19 cellular contexts compared by ENCODE assay signal in genomic region chr11:1654388-1655167, GRCh38. TPM values are rescaled to one million over a fixed set of nuclear protein-coding genes. Genes with fewer than 3 reads are reported as not detected.
DNase-seq lines count a peak whose midpoint lies in the region; ATAC-seq, FAIRE-seq and TF ChIP-seq lines count a peak whose summit lies in the region.
"Had no signal": no experiment of that assay in that cellular context is flagged by ENCODE, and none has a peak within 500 bp of the region (broad histone marks: within the 10 kb centered on the region; RNA-seq: fewer than 3 reads in every experiment).

No MANE protein-coding gene starts in this region.

- TF ChIP-seq POLR2A in GM12892 (IDR thresholded peaks at IDR 0.05; ENCODE audit: low read depth, low read length): no peak

- no peak for DNase-seq in GM12892 (ENCODE audit: insufficient read length)
- DNase-seq in UCSD-AML1 (lab: John Stamatoyannopoulos, UW; ENCODE audit: unreplicated experiment): peak; percentile 86
- peak; percentile 52 for DNase-seq in islet precursor cell
- DNase-seq in sciatic nerve (ENCODE audit: low spot score): peak; percentile 51
- no peak for DNase-seq in H4 (ENCODE audit: low spot score)
- DNase-seq in NCI-H2107 (lab: John Stamatoyannopoulos, UW): no peak
- no peak for DNase-seq in NCI-H2196 treated with DMSO at 0.1 percent for 48 hours (lab: John Stamatoyannopoulos, UW; ENCODE audit: unreplicated experiment)
- DNase-seq: activated CD8-positive, alpha-beta T cell treated with anti-CD3 and anti-CD28 coated beads for 36 hours; activated T-cell treated with anti-CD3 and anti-CD28 coated beads, Interleukin-2, amount 50 U/mL, for 24 hours; body of pancreas; hypothalamus; NCI-H1048; NCI-H2029 treated with DMSO at 0.1 percent for 48 hours; NCI-H510A treated with DMSO at 0.1 percent for 48 hours; retina; WERI-Rb-1 had no signal

- no peak for ATAC-seq in sciatic nerve
- ATAC-seq: activated CD8-positive, alpha-beta T cell treated with anti-CD3 and anti-CD28 coated beads for 36 hours; body of pancreas had no signal

- FAIRE-seq in GM12892 (lab: Jason Lieb, UNC): peak; percentile 24
- FAIRE-seq: colon had no signal

- intact Hi-C loops in sciatic nerve (cut with DNase I): loop anchor here (5.0 kb wide), 2 partner anchors 38 to 178 kb away; partner anchors contain the start of gene SYT8

RNA-seq across cellular contexts. Expression of gene KRTAP5-5, which starts 25.0 kb away (rescaled TPM):
- polyA plus RNA-seq in GM12892 (2012; ENCODE audit: missing spikeins): not detected
- not detected for total RNA-seq in sciatic nerve
- not detected in 2 replicates for total RNA-seq in H4 (2014; rRNA removed; shearing (Covaris generic))
- total RNA-seq: activated CD8-positive, alpha-beta T cell treated with anti-CD3 and anti-CD28 coated beads for 36 hours; body of pancreas; thoracic aorta had no signal

RNA-seq across cellular contexts. Expression of gene KRTAP5-4, which starts 32.6 kb away (rescaled TPM):
- polyA plus RNA-seq in GM12892 (2012; ENCODE audit: missing spikeins): not detected
- not detected for total RNA-seq in sciatic nerve
- not detected in 2 replicates for total RNA-seq in H4 (2014; rRNA removed; shearing (Covaris generic))
- total RNA-seq: activated CD8-positive, alpha-beta T cell treated with anti-CD3 and anti-CD28 coated beads for 36 hours; body of pancreas; mucosa of gallbladder; thoracic aorta had no signal

RNA-seq across cellular contexts. Expression of gene KRTAP5-6, which starts 42.4 kb away (rescaled TPM):
- polyA plus RNA-seq in GM12892 (2012; ENCODE audit: missing spikeins): not detected
- total RNA-seq in sciatic nerve: not detected
- not detected in 2 replicates for total RNA-seq in H4 (2014; rRNA removed; shearing (Covaris generic))
- total RNA-seq: activated CD8-positive, alpha-beta T cell treated with anti-CD3 and anti-CD28 coated beads for 36 hours; body of pancreas; mucosa of gallbladder; thoracic aorta had no signal

RNA-seq across cellular contexts. Expression of gene KRTAP5-3, which starts 46.3 kb away (rescaled TPM):
- polyA plus RNA-seq in GM12892 (2012; ENCODE audit: missing spikeins): not detected
- total RNA-seq in sciatic nerve: not detected
- not detected in 2 replicates for total RNA-seq in H4 (2014; rRNA removed; shearing (Covaris generic))
- total RNA-seq: activated CD8-positive, alpha-beta T cell treated with anti-CD3 and anti-CD28 coated beads for 36 hours; body of pancreas; mucosa of gallbladder; thoracic aorta had no signal

RNA-seq across cellular contexts. Expression of gene KRTAP5-2, which starts 56.5 kb away (rescaled TPM):
- polyA plus RNA-seq in GM12892 (2012; ENCODE audit: missing spikeins): not detected
- not detected for total RNA-seq in sciatic nerve
- total RNA-seq in H4 (2014; rRNA removed; shearing (Covaris generic)): not detected in 2 replicates
- total RNA-seq: activated CD8-positive, alpha-beta T cell treated with anti-CD3 and anti-CD28 coated beads for 36 hours; body of pancreas; thoracic aorta had no signal

Comparison
In these comparisons a context has a peak if more than half of its experiments do, and no peak if none do; other contexts are left out.
1. DNase-seq: peak in UCSD-AML1 (single experiment), islet precursor cell (single experiment) and sciatic nerve (single experiment); none in GM12892 (single experiment), H4 (single experiment), NCI-H2107 (single experiment) and NCI-H2196 treated with DMSO at 0.1 percent for 48 hours (single experiment).